ENCODE assay signal across 1 cellular context in the genomic region with DNA sequence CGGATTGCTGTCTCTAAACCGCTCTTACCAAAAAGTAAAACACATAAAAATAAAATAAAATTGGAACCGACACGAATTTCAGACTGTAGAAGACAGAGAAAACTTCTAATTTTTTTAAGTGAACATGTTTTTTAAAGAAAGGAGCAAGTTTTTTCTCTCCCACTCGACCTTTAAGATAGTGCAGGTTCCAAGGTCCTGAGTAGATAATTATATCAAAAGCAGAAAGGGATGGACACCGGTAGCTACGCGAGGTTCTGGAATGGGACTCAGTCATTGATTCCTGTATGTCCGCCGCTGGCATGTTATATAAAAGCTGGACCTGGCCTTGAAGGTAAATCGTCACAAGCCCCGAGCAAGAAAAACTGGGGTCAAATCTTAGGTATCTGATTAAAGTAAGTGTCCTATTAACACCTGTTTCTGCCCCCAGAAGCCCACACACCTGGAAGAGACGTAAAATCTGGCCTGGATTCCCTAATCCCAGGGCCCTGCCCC.
TF ChIP-seq lines count a peak whose summit lies in the region.

No MANE protein-coding gene starts in this region.

TF ChIP-seq in HEK293, 187 proteins besides CTCF, POLR2A, EP300 and RAD21 (continued from another document):
- TF ChIP-seq ZFP37 (tag by site-specific recombination; IDR thresholded peaks at IDR 0.05) (no peak), REPIN1 (tag by site-specific recombination; IDR thresholded peaks at IDR 0.05; ENCODE audit: low read depth) (no peak), GLI4 (tag by site-specific recombination; IDR thresholded peaks at IDR 0.05) (no peak), ZNF239 (tag by site-specific recombination; IDR thresholded peaks at IDR 0.05) (no peak), SETDB1 (IDR thresholded peaks at IDR 0.05; ENCODE audit: insufficient read length, low read length) (no peak), GLIS1 (tag by site-specific recombination; IDR thresholded peaks at IDR 0.05) (no peak), SCRT1 (tag by site-specific recombination; IDR thresholded peaks at IDR 0.05; ENCODE audit: borderline replicate concordance) (peak; percentile 92), ZNF335 (tag by site-specific recombination; conservative IDR thresholded peaks at IDR 0.05) (peak; percentile 12; the same call in 1 of the 2 replicates), ZNF76 (tag by site-specific recombination; IDR thresholded peaks at IDR 0.05; ENCODE audit: borderline replicate concordance, low read depth) (0 out of 2 replicates have a peak, but pooled peaks have one; percentile 63), ZNF2 (tag by site-specific recombination; IDR thresholded peaks at IDR 0.05) (0 out of 2 replicates have a peak, but pooled peaks have one; percentile 8)
- TF ChIP-seq, protein P1, sequence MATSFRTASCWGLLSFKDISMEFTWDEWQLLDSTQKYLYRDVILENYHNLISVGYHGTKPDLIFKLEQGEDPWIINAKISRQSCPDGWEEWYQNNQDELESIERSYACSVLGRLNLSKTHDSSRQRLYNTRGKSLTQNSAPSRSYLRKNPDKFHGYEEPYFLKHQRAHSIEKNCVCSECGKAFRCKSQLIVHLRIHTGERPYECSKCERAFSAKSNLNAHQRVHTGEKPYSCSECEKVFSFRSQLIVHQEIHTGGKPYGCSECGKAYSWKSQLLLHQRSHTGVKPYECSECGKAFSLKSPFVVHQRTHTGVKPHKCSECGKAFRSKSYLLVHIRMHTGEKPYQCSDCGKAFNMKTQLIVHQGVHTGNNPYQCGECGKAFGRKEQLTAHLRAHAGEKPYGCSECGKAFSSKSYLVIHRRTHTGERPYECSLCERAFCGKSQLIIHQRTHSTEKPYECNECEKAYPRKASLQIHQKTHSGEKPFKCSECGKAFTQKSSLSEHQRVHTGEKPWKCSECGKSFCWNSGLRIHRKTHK (tag by site-specific recombination; IDR thresholded peaks at IDR 0.05), result no peak
